15 cellular contexts compared by ENCODE assay signal in the genomic region with DNA sequence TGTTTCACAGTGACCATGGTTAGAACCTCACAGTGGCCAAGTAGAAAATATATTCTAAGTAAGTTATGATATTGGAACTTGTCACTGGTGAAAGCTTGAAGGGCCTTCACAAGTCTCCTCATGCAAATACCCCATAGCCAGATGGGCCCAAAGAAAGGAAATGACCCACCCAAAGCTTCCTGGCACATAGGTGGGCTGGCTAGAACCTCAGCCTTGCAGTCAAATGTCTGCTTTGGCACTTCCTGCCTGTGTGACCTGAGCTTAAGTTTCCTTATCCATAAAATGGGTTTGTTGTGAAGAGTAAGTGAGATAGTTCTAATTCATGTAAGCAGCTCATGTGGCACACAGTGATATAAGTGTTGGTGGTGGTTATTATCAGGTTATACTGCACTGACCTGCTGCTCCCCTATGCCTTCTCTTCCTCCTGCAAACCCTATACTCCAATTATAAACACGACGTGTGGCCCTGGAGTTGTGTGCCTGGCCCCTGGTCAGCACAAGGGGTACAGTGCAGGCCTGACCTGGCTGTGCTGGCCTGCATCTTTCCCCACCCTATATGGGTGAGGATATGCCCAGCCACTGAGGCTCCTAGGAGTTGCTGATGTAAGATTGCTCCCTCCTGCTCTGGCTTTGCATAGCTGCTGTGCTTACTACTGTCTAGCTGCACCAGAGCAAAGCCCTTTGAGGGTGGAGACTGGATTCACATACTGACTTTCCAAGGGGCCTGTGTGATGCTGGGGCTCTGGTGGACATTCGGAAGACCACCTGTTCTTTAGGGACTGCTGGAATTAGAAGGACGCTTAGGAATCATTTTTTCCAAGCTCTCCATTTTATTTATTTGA.
"Had no signal": no experiment of that assay in that cellular context is flagged by ENCODE, and none has a peak within 500 bp of the region (broad histone marks: within the 10 kb centered on the region; RNA-seq: fewer than 3 reads in every experiment).

No MANE protein-coding gene starts in this region.

- H3K9me3 Mint-ChIP-seq: activated naive CD4-positive, alpha-beta T cell treated with anti-CD3 and anti-CD28 coated beads, Interleukin-2, amount 10 ng/mL, durations not matched to agents 7 days and 5 days; activated T-helper 2 cell treated with anti-CD3 and anti-CD28 coated beads, Interferon-gamma antibody, Interleukin-2, Interleukin-4, amounts not matched to agents 10 μg/mL and 5 μg/mL and 100 μg/mL, durations not matched to agents 14 hours and 24 hours and 36 hours had no signal

- H3K4me3 ChIP-seq: hepatocyte, lung, pancreas, tibial nerve, vagina had no signal

- H3K4me2 ChIP-seq: hepatocyte had no signal

- H3K4me3 Mint-ChIP-seq: activated naive CD4-positive, alpha-beta T cell treated with anti-CD3 and anti-CD28 coated beads, Interleukin-2, amount 10 ng/mL, durations not matched to agents 7 days and 5 days had no signal

- H2AFZ ChIP-seq: hepatocyte had no signal

- H3K27me3 Mint-ChIP-seq: activated naive CD4-positive, alpha-beta T cell treated with anti-CD3 and anti-CD28 coated beads, Interleukin-2, amount 10 ng/mL, durations not matched to agents 7 days and 5 days had no signal

- H3K9me3 ChIP-seq: pancreas, tibial nerve, vagina had no signal

- H3K79me2 ChIP-seq: hepatocyte had no signal

- ATAC-seq: pancreas had no signal

- H3K27ac ChIP-seq: hepatocyte, pancreas, tibial nerve, vagina had no signal

- H3K27ac Mint-ChIP-seq: activated naive CD4-positive, alpha-beta T cell treated with anti-CD3 and anti-CD28 coated beads, Interleukin-2, amount 10 ng/mL, durations not matched to agents 7 days and 5 days; activated T-helper 2 cell treated with anti-CD3 and anti-CD28 coated beads, Interferon-gamma antibody, Interleukin-2, Interleukin-4, amounts not matched to agents 10 μg/mL and 5 μg/mL and 100 μg/mL, durations not matched to agents 14 hours and 24 hours and 36 hours had no signal

- H3K4me1 ChIP-seq: pancreas, vagina had no signal

- DNase-seq: activated CD4-positive, alpha-beta T cell treated with anti-CD3 and anti-CD28 coated beads for 1 hour; activated naive CD4-positive, alpha-beta T cell treated with anti-CD3 and anti-CD28 coated beads, Interleukin-2, amount 10 ng/mL, durations not matched to agents 7 days and 5 days; amniotic stem cell; islet precursor cell; midbrain; pancreas; stimulated activated CD4-positive, alpha-beta T cell treated with anti-CD3 and anti-CD28 coated beads, Interleukin-12 subunit alpha, Interleukin-12 subunit beta, amount 100 ng/mL, for 4 hours; stimulated activated CD4-positive, alpha-beta T cell treated with anti-CD3 and anti-CD28 coated beads, Interleukin-2, amount 100 ng/mL, for 24 hours; substantia nigra; T-helper 1 cell had no signal
